1 cellular context compared by ENCODE assay signal in the genomic region with DNA sequence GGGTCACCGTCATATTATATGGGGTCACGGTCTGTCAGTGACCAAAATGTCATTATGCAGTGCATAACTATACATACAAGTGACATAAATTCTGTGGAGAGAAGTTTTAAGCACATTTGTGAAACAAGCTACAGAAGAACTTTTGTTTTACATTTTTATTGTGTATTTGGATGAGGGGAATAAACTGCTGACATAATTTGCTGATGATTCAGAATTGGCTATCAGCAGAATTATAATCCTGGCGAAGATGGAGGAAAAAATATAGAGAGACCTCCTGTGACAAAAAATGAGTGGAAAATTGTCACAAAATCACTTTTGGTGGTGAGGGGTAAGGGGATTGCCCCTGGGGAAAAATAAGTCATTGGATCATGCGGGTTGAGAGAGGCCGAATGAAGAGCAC.
A peak's percentile ranks its signal among the peaks of the same experiment; 100 is the strongest.
TF ChIP-seq lines count a peak whose summit lies in the region.

No MANE protein-coding gene starts in this region.

TF ChIP-seq in K562, 482 proteins besides CTCF, POLR2A, EP300 and RAD21:
- TF ChIP-seq ZNF316 (IDR thresholded peaks at IDR 0.05): peak; percentile 44; the same call in 1 of the 2 replicates
- TF ChIP-seq PHB (CRISPR knock-in tag; IDR thresholded peaks at IDR 0.05): no peak
- peak; percentile 9; the same call in 1 of the 2 replicates for TF ChIP-seq C11orf30 (IDR thresholded peaks at IDR 0.05; ENCODE audit: low read depth)
